ENCODE assay signal across 12 cellular contexts in genomic region chr3:23455084-23455483, GRCh38.
DNase-seq lines count a peak whose midpoint lies in the region; ATAC-seq, FAIRE-seq and TF ChIP-seq lines count a peak whose summit lies in the region.
"Had no signal": no experiment of that assay in that cellular context is flagged by ENCODE, and none has a peak within 500 bp of the region (broad histone marks: within the 10 kb centered on the region; RNA-seq: fewer than 3 reads in every experiment).

No MANE protein-coding gene starts in this region.

- H3K9me3 ChIP-seq in right atrium auricular region (no peaks in the 10 kb centered on the region), kidney (ENCODE audit: control insufficient read depth in 1 of 2, low read length in 2 of 2) (no peaks in the 10 kb centered on the region)

- H3K4me1 ChIP-seq in right atrium auricular region (peaks cover 0 to 25% of the 10 kb centered on the region in 2 donors), kidney (ENCODE audit: control insufficient read depth in 1 of 2, insufficient read depth in 1 of 2, low read depth in 1 of 2, low read length in 2 of 2) (no peaks in the 10 kb centered on the region)
- H3K4me1 ChIP-seq: BLaER1 had no signal

- no peaks in the 10 kb centered on the region for H3K27me3 ChIP-seq in right atrium auricular region
- H3K27me3 ChIP-seq: BLaER1 had no signal

- H3K4me3 ChIP-seq in right atrium auricular region (no peak overlapping the region), fibroblast of mammary gland (ENCODE audit: control insufficient read depth, low read depth, low read length) (no peak overlapping the region), kidney (ENCODE audit: low read length in 2 of 2) (no peak overlapping the region)
- H3K4me3 ChIP-seq: BLaER1, K562 had no signal

- H3K36me3 ChIP-seq in right atrium auricular region = no peaks in the 10 kb centered on the region
- no peaks in the 10 kb centered on the region for H3K36me3 ChIP-seq in kidney (ENCODE audit: control insufficient read depth in 1 of 2, insufficient read depth in 2 of 2, low read length in 2 of 2)

- DNase-seq in Right ventricle myocardium superior = no peak
- no peak for DNase-seq in right atrium auricular region (ENCODE audit: low spot score)
- DNase-seq in RPMI7951 (ENCODE audit: low read depth) = peak; percentile 79
- DNase-seq in fibroblast of mammary gland (ENCODE audit: low read depth) = peak; percentile 90
- peak; percentile 31 for DNase-seq in urothelium cell line (ENCODE audit: low spot score)
- DNase-seq in UCSD-AML1 (lab: John Stamatoyannopoulos, UW; ENCODE audit: unreplicated experiment) = no peak
- DNase-seq in NCI-H1436 treated with DMSO at 0.1 percent for 48 hours (lab: John Stamatoyannopoulos, UW) = no peak
- no peak for DNase-seq in kidney
- DNase-seq: NCI-H69, posterior cingulate gyrus had no signal

- intact Hi-C loops in Right ventricle myocardium superior (cut with DNase I) (no loop called here), kidney (cut with DNase I) (no loop called here)

- H3K9ac ChIP-seq in kidney (ENCODE audit: low read length in 2 of 2) = no peak overlapping the region
- H3K9ac ChIP-seq: BLaER1 had no signal

- ATAC-seq in Right ventricle myocardium superior (ENCODE audit: poor library complexity) = peak; percentile 61
- ATAC-seq: K562 had no signal

- H3K27ac ChIP-seq in right atrium auricular region (no peak overlapping the region), kidney (ENCODE audit: low read depth in 2 of 2, low read length in 2 of 2) (no peak overlapping the region)
- H3K27ac ChIP-seq: BLaER1 had no signal

- TF ChIP-seq CTCF in right atrium auricular region (IDR thresholded peaks at IDR 0.05) (no peak), fibroblast of mammary gland (conservative IDR thresholded peaks at IDR 0.05; ENCODE audit: control insufficient read depth, insufficient read depth, low read depth, low read length) (no peak), kidney (IDR thresholded peaks at IDR 0.05; ENCODE audit: borderline replicate concordance, extremely low read depth, insufficient read depth) (no peak)

- FAIRE-seq in urothelium cell line (lab: Jason Lieb, UNC) (no peak), kidney (lab: Jason Lieb, UNC) (no peak)
- FAIRE-seq: K562 had no signal

Comparison
In these comparisons a context has a peak if more than half of its experiments do, and no peak if none do; other contexts are left out.
1. DNase-seq: peak in RPMI7951 (single experiment), fibroblast of mammary gland (single experiment) and urothelium cell line (single experiment); none in Right ventricle myocardium superior (single experiment), right atrium auricular region (single experiment), UCSD-AML1 (single experiment), NCI-H1436 treated with DMSO at 0.1 percent for 48 hours (single experiment) and kidney (single experiment).